In genomic region chr10:14583252-14583651, GRCh38 we compare ENCODE assay signal across 9 cellular contexts.
A peak's percentile ranks its signal among the peaks of the same experiment; 100 is the strongest.
DNase-seq lines count a peak whose midpoint lies in the region; ATAC-seq and TF ChIP-seq lines count a peak whose summit lies in the region.
"Had no signal": no experiment of that assay in that cellular context is flagged by ENCODE, and none has a peak within 500 bp of the region (broad histone marks: within the 10 kb centered on the region; RNA-seq: fewer than 3 reads in every experiment).

No MANE protein-coding gene starts in this region.

- no peaks in the 10 kb centered on the region for H3K27me3 Mint-ChIP-seq in activated CD8-positive, alpha-beta T cell treated with anti-CD3 and anti-CD28 coated beads for 36 hours
- peaks cover 6% of the 10 kb centered on the region for H3K27me3 Mint-ChIP-seq in endothelial cell (ENCODE audit: unreplicated experiment)
- H3K27me3 Mint-ChIP-seq in stimulated activated naive B cell treated with anti-CD40 and anti-IgM and Interleukin-4, amounts not matched to agents 10 μg/mL and 1 μg/mL and 100 μg/mL, for 72 hours = no peaks in the 10 kb centered on the region

- peak overlapping the region; percentile 54 for H3K4me3 Mint-ChIP-seq in activated CD8-positive, alpha-beta T cell treated with anti-CD3 and anti-CD28 coated beads for 36 hours
- H3K4me3 Mint-ChIP-seq in endothelial cell (ENCODE audit: unreplicated experiment) = no peak overlapping the region
- H3K4me3 Mint-ChIP-seq in stimulated activated naive B cell treated with anti-CD40 and anti-IgM and Interleukin-4, amounts not matched to agents 10 μg/mL and 1 μg/mL and 100 μg/mL, for 72 hours = peak overlapping the region; percentile 15 to 67

- H3K4me1 Mint-ChIP-seq in activated CD8-positive, alpha-beta T cell treated with anti-CD3 and anti-CD28 coated beads for 36 hours (ENCODE audit: low read depth) = peaks cover 87% of the 10 kb centered on the region
- peaks cover 81% of the 10 kb centered on the region for H3K4me1 Mint-ChIP-seq in endothelial cell (ENCODE audit: unreplicated experiment)
- peaks cover 64 to 93% of the 10 kb centered on the region in 2 donors for H3K4me1 Mint-ChIP-seq in stimulated activated naive B cell treated with anti-CD40 and anti-IgM and Interleukin-4, amounts not matched to agents 10 μg/mL and 1 μg/mL and 100 μg/mL, for 72 hours

- POLR2A ChIA-PET in activated CD8-positive, alpha-beta T cell treated with anti-CD3 and anti-CD28 coated beads for 36 hours (lab: Charles Lee) = interaction anchor here (1.0 to 3.4 kb wide), 12 partner anchors 9 to 74 kb away, joined by 3 to 21 read pairs (median 4); no protein-coding TSS in a partner anchor

- H3K36me3 Mint-ChIP-seq in activated CD8-positive, alpha-beta T cell treated with anti-CD3 and anti-CD28 coated beads for 36 hours (ENCODE audit: low read depth) = peaks cover 56% of the 10 kb centered on the region
- H3K36me3 Mint-ChIP-seq in endothelial cell (ENCODE audit: low read depth, unreplicated experiment) = peaks cover 32% of the 10 kb centered on the region
- peaks cover 27 to 42% of the 10 kb centered on the region in 2 donors for H3K36me3 Mint-ChIP-seq in stimulated activated naive B cell treated with anti-CD40 and anti-IgM and Interleukin-4, amounts not matched to agents 10 μg/mL and 1 μg/mL and 100 μg/mL, for 72 hours

- H3K27ac Mint-ChIP-seq in activated CD8-positive, alpha-beta T cell treated with anti-CD3 and anti-CD28 coated beads for 36 hours = peak overlapping the region; percentile 97
- peak overlapping the region; percentile 32 for H3K27ac Mint-ChIP-seq in endothelial cell (ENCODE audit: unreplicated experiment)
- peak overlapping the region; percentile 96 for H3K27ac Mint-ChIP-seq in stimulated activated naive B cell treated with anti-CD40 and anti-IgM and Interleukin-4, amounts not matched to agents 10 μg/mL and 1 μg/mL and 100 μg/mL, for 72 hours

- ATAC-seq in HG02884 (IDR thresholded peaks at IDR 0.05; ENCODE audit: unreplicated experiment) = peak; percentile 51
- peak; percentile 63 for ATAC-seq in activated CD8-positive, alpha-beta T cell treated with anti-CD3 and anti-CD28 coated beads for 36 hours
- peak; percentile 49 to 51 for ATAC-seq in stimulated activated naive B cell treated with anti-CD40 and anti-IgM and Interleukin-4, amounts not matched to agents 10 μg/mL and 1 μg/mL and 100 μg/mL, for 72 hours (replicated peaks)

- TF ChIP-seq CTCF in activated CD8-positive, alpha-beta T cell treated with anti-CD3 and anti-CD28 coated beads for 36 hours (IDR thresholded peaks at IDR 0.05) = no peak
- no peak for TF ChIP-seq CTCF in endothelial cell (IDR thresholded peaks at IDR 0.05; ENCODE audit: unreplicated experiment)

- CTCF ChIA-PET in activated CD8-positive, alpha-beta T cell treated with anti-CD3 and anti-CD28 coated beads for 36 hours (lab: Charles Lee) = interaction anchor here (1.0 to 2.1 kb wide), 10 partner anchors 8 to 54 kb away, joined by 3 to 7 read pairs (median 5); no protein-coding TSS in a partner anchor

- intact Hi-C loops in activated CD8-positive, alpha-beta T cell treated with anti-CD3 and anti-CD28 coated beads for 36 hours (cut with micrococcal nuclease) = no loop called here

- no peaks in the 10 kb centered on the region for H3K9me3 Mint-ChIP-seq in activated CD8-positive, alpha-beta T cell treated with anti-CD3 and anti-CD28 coated beads for 36 hours
- H3K9me3 Mint-ChIP-seq in endothelial cell (ENCODE audit: unreplicated experiment) = no peaks in the 10 kb centered on the region
- H3K9me3 Mint-ChIP-seq in stimulated activated naive B cell treated with anti-CD40 and anti-IgM and Interleukin-4, amounts not matched to agents 10 μg/mL and 1 μg/mL and 100 μg/mL, for 72 hours = no peaks in the 10 kb centered on the region

- peak; percentile 96 for DNase-seq in activated CD8-positive, alpha-beta T cell treated with anti-CD3 and anti-CD28 coated beads for 36 hours
- no peak for DNase-seq in endothelial cell (ENCODE audit: low spot score)
- DNase-seq in stimulated activated naive B cell treated with anti-CD40 and anti-IgM and Interleukin-4, amounts not matched to agents 10 μg/mL and 1 μg/mL and 100 μg/mL, for 72 hours = peak; percentile 35
- DNase-seq in hepatic stellate cell (ENCODE audit: low spot score) = no peak
- DNase-seq in midbrain (lab: John Stamatoyannopoulos, UW) = no peak
- no peak for DNase-seq in NCI-H526 (lab: John Stamatoyannopoulos, UW)
- DNase-seq in NCI-H146 (lab: John Stamatoyannopoulos, UW) = no peak
- DNase-seq: upper lobe of left lung had no signal

Comparison
In these comparisons a context has a peak if more than half of its experiments do, and no peak if none do; other contexts are left out.
1. DNase-seq: peak in activated CD8-positive, alpha-beta T cell treated with anti-CD3 and anti-CD28 coated beads for 36 hours (single experiment) and stimulated activated naive B cell treated with anti-CD40 and anti-IgM and Interleukin-4, amounts not matched to agents 10 μg/mL and 1 μg/mL and 100 μg/mL, for 72 hours (single experiment); none in endothelial cell (single experiment), hepatic stellate cell (single experiment), midbrain (single experiment), NCI-H526 (0 of 2) and NCI-H146 (single experiment).
2. H3K27ac Mint-ChIP-seq: peak in every context shown above with its lines; median percentile 97 in activated CD8-positive, alpha-beta T cell treated with anti-CD3 and anti-CD28 coated beads for 36 hours; 96 in stimulated activated naive B cell treated with anti-CD40 and anti-IgM and Interleukin-4, amounts not matched to agents 10 μg/mL and 1 μg/mL and 100 μg/mL, for 72 hours; 32 in endothelial cell.
3. Peak in every context shown above with its lines, with median percentiles within 50 percentile points of each other: ATAC-seq.